10 cellular contexts compared by ENCODE assay signal in the genomic region with DNA sequence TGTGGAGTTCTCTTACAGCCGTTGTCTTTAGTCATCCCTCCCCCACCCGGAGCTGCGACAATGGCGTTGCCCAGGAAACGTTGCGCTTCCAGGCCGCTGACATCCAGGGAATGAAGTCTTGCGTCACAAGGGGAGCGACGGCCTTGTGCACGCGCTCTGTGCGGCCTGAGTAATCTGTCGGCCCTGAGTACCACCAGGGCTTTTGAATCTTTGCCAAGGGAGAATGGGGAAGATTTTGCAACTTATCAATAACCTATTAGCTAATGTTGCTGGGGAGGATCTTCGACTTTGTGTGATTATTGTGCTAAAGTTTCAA. TPM values are rescaled to one million over a fixed set of nuclear protein-coding genes. Genes with fewer than 3 reads are reported as not detected.
DNase-seq lines count a peak whose midpoint lies in the region; ATAC-seq and TF ChIP-seq lines count a peak whose summit lies in the region.
"Had no signal": no experiment of that assay in that cellular context is flagged by ENCODE, and none has a peak within 500 bp of the region (broad histone marks: within the 10 kb centered on the region; RNA-seq: fewer than 3 reads in every experiment).

A gene (minus strand): TSS at position 62 of the 316 bp plus-strand sequence. CDS start 360 bp downstream, outside the sequence.

- peak within 1 kb of the TSS; percentile 81 for H3K27ac Mint-ChIP-seq in CD8-positive, alpha-beta T cell
- H3K27ac Mint-ChIP-seq in T-helper 17 cell: peak within 1 kb of the TSS; percentile 87

- no peak for ATAC-seq in CD8-positive, alpha-beta T cell
- ATAC-seq in T-helper 17 cell: no peak
- ATAC-seq in psoas muscle: no peak
- ATAC-seq in GM18867 (IDR thresholded peaks at IDR 0.05; ENCODE audit: unreplicated experiment): no peak
- ATAC-seq in GM18907 (IDR thresholded peaks at IDR 0.05; ENCODE audit: unreplicated experiment): no peak
- ATAC-seq in HG03108 (IDR thresholded peaks at IDR 0.05; ENCODE audit: unreplicated experiment): no peak
- ATAC-seq: HCT116 had no signal

- H4K20me1 ChIP-seq in fibroblast of lung (ENCODE audit: control insufficient read depth, extremely low read depth, insufficient read depth, low read length): no peaks in the 10 kb centered on the region

- H3K4me1 ChIP-seq in CD8-positive, alpha-beta T cell (ENCODE audit: insufficient read depth, low read length): no peaks in the 10 kb centered on the region
- H3K4me1 ChIP-seq in fibroblast of lung (ENCODE audit: control insufficient read depth, extremely low read depth, insufficient read depth, low read length) (no peaks in the 10 kb centered on the region), psoas muscle (no peaks in the 10 kb centered on the region)

- H3K27ac ChIP-seq in CD8-positive, alpha-beta T cell (ENCODE audit: low read depth, low read length): peak within 1 kb of the TSS; percentile 22
- H3K27ac ChIP-seq in fibroblast of lung (ENCODE audit: insufficient read depth, low read length): no peak within 1 kb of the TSS
- no peak within 1 kb of the TSS for H3K27ac ChIP-seq in psoas muscle

- peaks cover 8% of the 10 kb centered on the region for H3K9me3 Mint-ChIP-seq in CD8-positive, alpha-beta T cell

- no peak within 1 kb of the TSS for H3K9ac ChIP-seq in fibroblast of lung (ENCODE audit: insufficient read depth, low read length)

- H3K27me3 ChIP-seq in CD8-positive, alpha-beta T cell (ENCODE audit: insufficient read depth, low read length): no peaks in the 10 kb centered on the region
- no peaks in the 10 kb centered on the region for H3K27me3 ChIP-seq in fibroblast of lung (ENCODE audit: control insufficient read depth, insufficient read depth, low read length)
- peaks cover 0 to 15% (median 5%) of the 10 kb centered on the region in 3 donors for H3K27me3 ChIP-seq in psoas muscle (ENCODE audit: insufficient read depth in 3 of 3, low read length in 2 of 3)

- peak within 1 kb of the TSS; percentile 63 for H3K4me3 ChIP-seq in CD8-positive, alpha-beta T cell (ENCODE audit: low read depth, low read length)
- H3K4me3 ChIP-seq in fibroblast of lung (replicated peaks in 1 of 4; ENCODE audit: control extremely low read depth in 1 of 4, insufficient read depth in 1 of 4, low read depth in 3 of 4, low read length in 4 of 4) (peak within 1 kb of the TSS in 1 of 4 experiments; percentile 32), psoas muscle (peak within 1 kb of the TSS; percentile 60)

- CTCF ChIA-PET in CD8-positive, alpha-beta T cell (lab: Charles Lee): interaction anchor here (0.7 to 3.2 kb wide), 4 partner anchors 68 to 133 kb away, joined by 3 to 21 read pairs (median 4); a partner anchor contains a TSS

- peaks cover 16% of the 10 kb centered on the region for H3K4me1 Mint-ChIP-seq in CD8-positive, alpha-beta T cell (ENCODE audit: low read depth)
- peaks cover 12% of the 10 kb centered on the region for H3K4me1 Mint-ChIP-seq in T-helper 17 cell

- peak within 1 kb of the TSS; percentile 76 for H2AFZ ChIP-seq in fibroblast of lung (ENCODE audit: low read length)

- peak within 1 kb of the TSS; percentile 77 for H3K4me3 Mint-ChIP-seq in CD8-positive, alpha-beta T cell
- peak within 1 kb of the TSS; percentile 82 for H3K4me3 Mint-ChIP-seq in T-helper 17 cell

- TF ChIP-seq CTCF in CD8-positive, alpha-beta T cell (IDR thresholded peaks at IDR 0.05): no peak
- TF ChIP-seq CTCF in fibroblast of lung (conservative IDR thresholded peaks at IDR 0.05 in 1 of 2, IDR thresholded peaks at IDR 0.05 in 1 of 2; ENCODE audit: low read depth in 1 of 2, low read length in 2 of 2) (no peak), psoas muscle (IDR thresholded peaks at IDR 0.05) (no peak)

- POLR2A ChIA-PET in CD8-positive, alpha-beta T cell (lab: Charles Lee): interaction anchor here (1.3 kb wide), 1 partner anchor 14 kb away, joined by 3 read pairs; no protein-coding TSS in a partner anchor

- H3K9me3 ChIP-seq in CD8-positive, alpha-beta T cell (ENCODE audit: low read length): no peaks in the 10 kb centered on the region
- H3K9me3 ChIP-seq in T-helper 17 cell (ENCODE audit: control insufficient read depth, low read length, poor library complexity, severe bottlenecking) (no peaks in the 10 kb centered on the region), fibroblast of lung (ENCODE audit: control insufficient read depth, insufficient read depth, low read depth, low read length) (no peaks in the 10 kb centered on the region), psoas muscle (peaks cover 9% of the 10 kb centered on the region)

- intact Hi-C loops in CD8-positive, alpha-beta T cell (cut with DNase I, micrococcal nuclease): loop anchor here in 1 of 2 experiments (5.0 to 10.0 kb wide), 2 partner anchors 48 to 510 kb away; a partner anchor contains a TSS
- intact Hi-C loops in psoas muscle (cut with DNase I): no loop called here

- H3K36me3 ChIP-seq in CD8-positive, alpha-beta T cell (ENCODE audit: insufficient read depth, low read length): no peaks in the 10 kb centered on the region
- H3K36me3 ChIP-seq in fibroblast of lung (ENCODE audit: control insufficient read depth, insufficient read depth, low read length): no peaks in the 10 kb centered on the region
- no peaks in the 10 kb centered on the region for H3K36me3 ChIP-seq in psoas muscle (ENCODE audit: insufficient read depth in 1 of 2, low read depth in 1 of 2)

- DNase-seq in CD8-positive, alpha-beta T cell: no peak
- DNase-seq in T-helper 17 cell: no peak
- no peak for DNase-seq in fibroblast of lung (ENCODE audit: low read depth in 2 of 2)
- no peak for DNase-seq in psoas muscle
- no peak for DNase-seq in glomerular visceral epithelial cell (ENCODE audit: extremely low spot score)
- DNase-seq: stimulated activated CD4-positive, alpha-beta T cell treated with anti-CD3 and anti-CD28 coated beads, Interleukin-2, amount 100 ng/mL, for 24 hours had no signal

- WGBS in psoas muscle, 3 donors: 89 to 94% (median 92%) methylated on average over 15 of the region's 15 CpGs

- no peaks in the 10 kb centered on the region for H3K27me3 Mint-ChIP-seq in CD8-positive, alpha-beta T cell (ENCODE audit: low read depth)
- H3K27me3 Mint-ChIP-seq in T-helper 17 cell: no peaks in the 10 kb centered on the region

- H3K79me2 ChIP-seq in fibroblast of lung (ENCODE audit: control insufficient read depth, insufficient read depth, low read length): no peaks in the 10 kb centered on the region

- peaks cover 2% of the 10 kb centered on the region for H3K36me3 Mint-ChIP-seq in CD8-positive, alpha-beta T cell
- H3K36me3 Mint-ChIP-seq in T-helper 17 cell (ENCODE audit: low read depth): peaks cover 3% of the 10 kb centered on the region

- H3K4me2 ChIP-seq in fibroblast of lung (ENCODE audit: extremely low read depth, insufficient read depth, low read length): no peak within 1 kb of the TSS

RNA-seq across cellular contexts. Expression of the gene that starts here (rescaled TPM):
- not detected for total RNA-seq in CD8-positive, alpha-beta T cell
- total RNA-seq in T-helper 17 cell (under 1 TPM in 1 of 2 donors, not detected in 1; 0.44 TPM), fibroblast of lung (under 0.01 TPM in 1 of 2 replicates, not detected in the other), psoas muscle (under 1 TPM in 1 of 4 donors, not detected in 3; 0.19 TPM)
- polyA plus RNA-seq in fibroblast of lung (0.02 and 0.05 TPM in 2 replicates), psoas muscle (under 1 TPM in 2 of 3 donors, not detected in 1; 0.01 to 0.05 TPM)
- polyA plus RNA-seq in fibroblast of lung (2012): 0.05 TPM in 1 of 2 replicates, not detected in the other
- polyA minus RNA-seq in fibroblast of lung (ENCODE audit: low replicate concordance): not detected in 2 replicates
